ENCODE assay signal across 1 cellular context in the genomic region with DNA sequence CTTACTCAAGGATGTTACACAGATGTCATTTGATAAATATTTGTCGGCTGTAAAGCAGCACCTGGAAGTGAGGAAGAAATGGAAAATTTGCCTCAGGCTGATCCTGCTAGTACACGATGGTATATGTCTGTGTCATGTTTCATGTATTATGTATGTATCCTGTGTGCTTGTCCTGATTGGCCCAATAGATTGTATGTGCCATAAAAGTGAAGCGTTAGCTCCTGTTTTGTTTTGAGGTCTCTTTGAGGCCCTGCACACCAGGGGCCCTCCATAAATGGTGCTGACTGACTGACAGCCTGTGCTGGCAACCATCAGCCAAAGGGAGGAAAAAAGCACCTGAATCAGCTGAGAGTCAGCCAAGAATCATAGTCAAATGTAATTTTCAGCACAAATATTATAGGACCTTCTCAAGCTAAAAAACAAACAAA.
TF ChIP-seq lines count a peak whose summit lies in the region.

No MANE protein-coding gene starts in this region.

TF ChIP-seq in K562, 482 proteins besides CTCF, POLR2A, EP300 and RAD21:
- TF ChIP-seq E2F1 (CRISPR knock-in tag; IDR thresholded peaks at IDR 0.05), result no peak
- TF ChIP-seq, protein P1, sequence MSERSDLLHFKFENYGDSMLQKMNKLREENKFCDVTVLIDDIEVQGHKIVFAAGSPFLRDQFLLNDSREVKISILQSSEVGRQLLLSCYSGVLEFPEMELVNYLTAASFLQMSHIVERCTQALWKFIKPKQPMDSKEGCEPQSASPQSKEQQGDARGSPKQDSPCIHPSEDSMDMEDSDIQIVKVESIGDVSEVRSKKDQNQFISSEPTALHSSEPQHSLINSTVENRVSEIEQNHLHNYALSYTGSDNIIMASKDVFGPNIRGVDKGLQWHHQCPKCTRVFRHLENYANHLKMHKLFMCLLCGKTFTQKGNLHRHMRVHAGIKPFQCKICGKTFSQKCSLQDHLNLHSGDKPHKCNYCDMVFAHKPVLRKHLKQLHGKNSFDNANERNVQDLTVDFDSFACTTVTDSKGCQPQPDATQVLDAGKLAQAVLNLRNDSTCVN (CRISPR knock-in tag; IDR thresholded peaks at IDR 0.05), result no peak
- no peak for TF ChIP-seq ZNF347 (CRISPR knock-in tag; IDR thresholded peaks at IDR 0.05; ENCODE audit: low read depth)
- no peak for TF ChIP-seq DPF2 (IDR thresholded peaks at IDR 0.05)
- TF ChIP-seq CBFA2T3 (IDR thresholded peaks at IDR 0.05), result peak; percentile 6; the same call in 1 of the 2 replicates
- TF ChIP-seq, protein P2, sequence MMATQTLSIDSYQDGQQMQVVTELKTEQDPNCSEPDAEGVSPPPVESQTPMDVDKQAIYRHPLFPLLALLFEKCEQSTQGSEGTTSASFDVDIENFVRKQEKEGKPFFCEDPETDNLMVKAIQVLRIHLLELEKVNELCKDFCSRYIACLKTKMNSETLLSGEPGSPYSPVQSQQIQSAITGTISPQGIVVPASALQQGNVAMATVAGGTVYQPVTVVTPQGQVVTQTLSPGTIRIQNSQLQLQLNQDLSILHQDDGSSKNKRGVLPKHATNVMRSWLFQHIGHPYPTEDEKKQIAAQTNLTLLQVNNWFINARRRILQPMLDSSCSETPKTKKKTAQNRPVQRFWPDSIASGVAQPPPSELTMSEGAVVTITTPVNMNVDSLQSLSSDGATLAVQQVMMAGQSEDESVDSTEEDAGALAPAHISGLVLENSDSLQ (IDR thresholded peaks at IDR 0.05), result peak; percentile 66
- TF ChIP-seq CUX1 (CRISPR knock-in tag; IDR thresholded peaks at IDR 0.05), result no peak
- TF ChIP-seq, protein P3, sequence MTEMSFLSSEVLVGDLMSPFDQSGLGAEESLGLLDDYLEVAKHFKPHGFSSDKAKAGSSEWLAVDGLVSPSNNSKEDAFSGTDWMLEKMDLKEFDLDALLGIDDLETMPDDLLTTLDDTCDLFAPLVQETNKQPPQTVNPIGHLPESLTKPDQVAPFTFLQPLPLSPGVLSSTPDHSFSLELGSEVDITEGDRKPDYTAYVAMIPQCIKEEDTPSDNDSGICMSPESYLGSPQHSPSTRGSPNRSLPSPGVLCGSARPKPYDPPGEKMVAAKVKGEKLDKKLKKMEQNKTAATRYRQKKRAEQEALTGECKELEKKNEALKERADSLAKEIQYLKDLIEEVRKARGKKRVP (CRISPR knock-in tag; IDR thresholded peaks at IDR 0.05), result no peak
- TF ChIP-seq CHD1 (IDR thresholded peaks at IDR 0.05; ENCODE audit: low read length), result no peak
- TF ChIP-seq NUFIP1 (IDR thresholded peaks at IDR 0.05; ENCODE audit: partially characterized antibody), result no peak
- TF ChIP-seq MEIS2 (IDR thresholded peaks at IDR 0.05; ENCODE audit: partially characterized antibody), result peak; percentile 21
- TF ChIP-seq, protein P4, sequence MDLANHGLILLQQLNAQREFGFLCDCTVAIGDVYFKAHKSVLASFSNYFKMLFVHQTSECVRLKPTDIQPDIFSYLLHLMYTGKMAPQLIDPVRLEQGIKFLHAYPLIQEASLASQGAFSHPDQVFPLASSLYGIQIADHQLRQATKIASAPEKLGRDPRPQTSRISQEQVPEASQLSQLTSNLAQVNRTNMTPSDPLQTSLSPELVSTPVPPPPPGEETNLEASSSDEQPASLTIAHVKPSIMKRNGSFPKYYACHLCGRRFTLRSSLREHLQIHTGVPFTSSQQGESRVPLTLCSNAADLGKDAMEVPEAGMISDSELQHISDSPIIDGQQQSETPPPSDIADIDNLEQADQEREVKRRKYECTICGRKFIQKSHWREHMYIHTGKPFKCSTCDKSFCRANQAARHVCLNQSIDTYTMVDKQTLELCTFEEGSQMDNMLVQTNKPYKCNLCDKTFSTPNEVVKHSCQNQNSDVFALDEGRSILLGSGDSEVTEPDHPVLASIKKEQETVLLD (IDR thresholded peaks at IDR 0.05), result no peak
